Comparison of ENCODE assay signal across 19 cellular contexts in genomic region chr17:73348018-73348823, GRCh38. TPM values are rescaled to one million over a fixed set of nuclear protein-coding genes. Genes with fewer than 3 reads are reported as not detected.
A peak's percentile ranks its signal among the peaks of the same experiment; 100 is the strongest.
DNase-seq lines count a peak whose midpoint lies in the region; ATAC-seq and TF ChIP-seq lines count a peak whose summit lies in the region.
"Had no signal": no experiment of that assay in that cellular context is flagged by ENCODE, and none has a peak within 500 bp of the region (broad histone marks: within the 10 kb centered on the region; RNA-seq: fewer than 3 reads in every experiment).

No MANE protein-coding gene starts in this region.

- no peak for TF ChIP-seq POLR2A in uterus (IDR thresholded peaks at IDR 0.05)

- H3K27me3 ChIP-seq in right cardiac atrium (ENCODE audit: control insufficient read depth, insufficient read depth): no peaks in the 10 kb centered on the region
- no peaks in the 10 kb centered on the region for H3K27me3 ChIP-seq in heart right ventricle
- H3K27me3 ChIP-seq in osteoblast (ENCODE audit: insufficient read depth, low read length): peaks cover 2% of the 10 kb centered on the region
- no peaks in the 10 kb centered on the region for H3K27me3 ChIP-seq in uterus

- H4K20me1 ChIP-seq in osteoblast (ENCODE audit: insufficient read depth, low read length): no peaks in the 10 kb centered on the region

- no peak overlapping the region for H3K4me3 ChIP-seq in right cardiac atrium (ENCODE audit: low read length)
- no peak overlapping the region for H3K4me3 ChIP-seq in heart right ventricle
- H3K4me3 ChIP-seq in osteoblast (ENCODE audit: insufficient read depth, low read length): no peak overlapping the region
- H3K4me3 ChIP-seq in uterus: no peak overlapping the region

- no peak overlapping the region for H3K27ac ChIP-seq in right cardiac atrium (ENCODE audit: low read length)
- H3K27ac ChIP-seq in heart right ventricle: peak overlapping the region in 1 of 10 donors; percentile 35
- no peak overlapping the region for H3K27ac ChIP-seq in osteoblast (ENCODE audit: low read depth, low read length)
- peak overlapping the region; percentile 78 to 80 for H3K27ac ChIP-seq in uterus

- peak; percentile 3 to 15 for ATAC-seq in right cardiac atrium
- ATAC-seq in heart right ventricle: no peak
- no peak for ATAC-seq in GM19023 (IDR thresholded peaks at IDR 0.05; ENCODE audit: unreplicated experiment)
- ATAC-seq: left lobe of liver; stimulated activated memory B cell treated with anti-CD40 and anti-IgM and Interleukin-4, amounts not matched to agents 10 μg/mL and 1 μg/mL and 100 μg/mL, for 72 hours had no signal

- H3K27me3 Mint-ChIP-seq in glutamatergic neuron (ENCODE audit: unreplicated experiment): peaks cover 16% of the 10 kb centered on the region
- H3K27me3 Mint-ChIP-seq in activated CD4-positive, alpha-beta T cell treated with anti-CD3 and anti-CD28 coated beads, Interleukin-2, amount 10 ng/mL, durations not matched to agents 7 days and 5 days: no peaks in the 10 kb centered on the region
- H3K27me3 Mint-ChIP-seq: activated naive CD4-positive, alpha-beta T cell treated with anti-CD3 and anti-CD28 coated beads, Interleukin-2, amount 50 U/mL, for 24 hours; stimulated activated memory B cell treated with anti-CD40 and anti-IgM and Interleukin-4, amounts not matched to agents 10 μg/mL and 1 μg/mL and 100 μg/mL, for 72 hours had no signal

- TF ChIP-seq CTCF in heart right ventricle (IDR thresholded peaks at IDR 0.05) (no peak), glutamatergic neuron (IDR thresholded peaks at IDR 0.05; ENCODE audit: partially characterized antibody, unreplicated experiment) (no peak), osteoblast (IDR thresholded peaks at IDR 0.05; ENCODE audit: extremely low read depth, low read depth, low read length) (no peak), uterus (IDR thresholded peaks at IDR 0.05) (no peak)

- intact Hi-C loops in right cardiac atrium (cut with DNase I): no loop called here
- intact Hi-C loops in heart right ventricle (cut with DNase I): no loop called here
- intact Hi-C loops in uterus (cut with DNase I; ENCODE audit: low total_unique reads): no loop called here

- POLR2A ChIA-PET in activated CD4-positive, alpha-beta T cell treated with anti-CD3 and anti-CD28 coated beads, Interleukin-2, amount 10 ng/mL, durations not matched to agents 7 days and 5 days (lab: Charles Lee): no interaction called here

- DNase-seq in right cardiac atrium (peak in 1 of 3 donors; percentile 37), heart right ventricle (no peak), glutamatergic neuron (no peak), osteoblast (ENCODE audit: insufficient read length, low spot score, missing footprints) (peak; percentile 64), uterus (no peak)
- no peak for DNase-seq in effector CD4-positive, alpha-beta T cell
- DNase-seq in activated CD4-positive, alpha-beta T cell treated with anti-CD3 and anti-CD28 coated beads, Interleukin-2, amount 10 ng/mL, durations not matched to agents 7 days and 5 days: no peak
- DNase-seq: activated CD4-positive, alpha-beta T cell treated with anti-CD3 and anti-CD28 coated beads, Interleukin-2, amount 50 U/mL, for 48 hours; activated T-cell treated with anti-CD3 and anti-CD28 coated beads, Interleukin-2, amount 50 U/mL, for 1 hour; GOT3; NCI-H1417; NCI-H2171; SK-N-SH; stimulated activated CD4-positive, alpha-beta T cell treated with anti-CD3 and anti-CD28 coated beads, Interleukin-12 subunit alpha, Interleukin-12 subunit beta, amount 100 ng/mL, for 4 hours had no signal

- no peaks in the 10 kb centered on the region for H3K4me1 ChIP-seq in right cardiac atrium (ENCODE audit: control insufficient read depth, insufficient read depth, low read length)
- H3K4me1 ChIP-seq in heart right ventricle: peaks cover 0 to 27% (median 7%) of the 10 kb centered on the region in 9 donors
- H3K4me1 ChIP-seq in osteoblast (ENCODE audit: insufficient read depth, low read length): peaks cover 4% of the 10 kb centered on the region
- H3K4me1 ChIP-seq in uterus: peaks cover 8 to 13% of the 10 kb centered on the region in 2 donors

- CTCF ChIA-PET in activated CD4-positive, alpha-beta T cell treated with anti-CD3 and anti-CD28 coated beads, Interleukin-2, amount 10 ng/mL, durations not matched to agents 7 days and 5 days (lab: Charles Lee): interaction anchor here (0.7 to 1.5 kb wide), 3 partner anchors 21 to 93 kb away, joined by 3 read pairs; no protein-coding TSS in a partner anchor

- peaks cover 24% of the 10 kb centered on the region for H3K4me1 Mint-ChIP-seq in glutamatergic neuron (ENCODE audit: low read depth, unreplicated experiment)
- no peaks in the 10 kb centered on the region for H3K4me1 Mint-ChIP-seq in activated CD4-positive, alpha-beta T cell treated with anti-CD3 and anti-CD28 coated beads, Interleukin-2, amount 10 ng/mL, durations not matched to agents 7 days and 5 days
- H3K4me1 Mint-ChIP-seq: activated naive CD4-positive, alpha-beta T cell treated with anti-CD3 and anti-CD28 coated beads, Interleukin-2, amount 50 U/mL, for 24 hours; CD14-positive monocyte; stimulated activated memory B cell treated with anti-CD40 and anti-IgM and Interleukin-4, amounts not matched to agents 10 μg/mL and 1 μg/mL and 100 μg/mL, for 72 hours had no signal

- 77% methylated on average over 19 of the region's 19 CpGs for WGBS in right cardiac atrium
- WGBS in heart right ventricle, 2 donors: 86 to 91% methylated on average over 19 of the region's 19 CpGs

- H3K36me3 ChIP-seq in heart right ventricle (no peaks in the 10 kb centered on the region), osteoblast (ENCODE audit: insufficient read depth, low read length) (no peaks in the 10 kb centered on the region), uterus (no peaks in the 10 kb centered on the region)

- H3K27ac Mint-ChIP-seq in glutamatergic neuron (ENCODE audit: unreplicated experiment): peak overlapping the region; percentile 66
- H3K27ac Mint-ChIP-seq in activated CD4-positive, alpha-beta T cell treated with anti-CD3 and anti-CD28 coated beads, Interleukin-2, amount 10 ng/mL, durations not matched to agents 7 days and 5 days: no peak overlapping the region
- H3K27ac Mint-ChIP-seq: activated naive CD4-positive, alpha-beta T cell treated with anti-CD3 and anti-CD28 coated beads, Interleukin-2, amount 50 U/mL, for 24 hours; CD14-positive monocyte; stimulated activated memory B cell treated with anti-CD40 and anti-IgM and Interleukin-4, amounts not matched to agents 10 μg/mL and 1 μg/mL and 100 μg/mL, for 72 hours had no signal

- H3K9me3 ChIP-seq in right cardiac atrium (ENCODE audit: control insufficient read depth, low read length) (no peaks in the 10 kb centered on the region), heart right ventricle (no peaks in the 10 kb centered on the region), osteoblast (ENCODE audit: low read depth, low read length) (no peaks in the 10 kb centered on the region), uterus (no peaks in the 10 kb centered on the region)
- H3K9me3 ChIP-seq: SK-N-SH had no signal

- H3K79me2 ChIP-seq in osteoblast (ENCODE audit: insufficient read depth, low read length): no peaks in the 10 kb centered on the region

- peak overlapping the region; percentile 1 for H2AFZ ChIP-seq in osteoblast (ENCODE audit: low read length)

- H3K4me3 Mint-ChIP-seq in glutamatergic neuron (ENCODE audit: unreplicated experiment): no peak overlapping the region
- H3K4me3 Mint-ChIP-seq in activated CD4-positive, alpha-beta T cell treated with anti-CD3 and anti-CD28 coated beads, Interleukin-2, amount 10 ng/mL, durations not matched to agents 7 days and 5 days: no peak overlapping the region
- H3K4me3 Mint-ChIP-seq: activated naive CD4-positive, alpha-beta T cell treated with anti-CD3 and anti-CD28 coated beads, Interleukin-2, amount 50 U/mL, for 24 hours; CD14-positive monocyte; stimulated activated memory B cell treated with anti-CD40 and anti-IgM and Interleukin-4, amounts not matched to agents 10 μg/mL and 1 μg/mL and 100 μg/mL, for 72 hours had no signal

- no peaks in the 10 kb centered on the region for H3K36me3 Mint-ChIP-seq in glutamatergic neuron (ENCODE audit: unreplicated experiment)
- H3K36me3 Mint-ChIP-seq in activated CD4-positive, alpha-beta T cell treated with anti-CD3 and anti-CD28 coated beads, Interleukin-2, amount 10 ng/mL, durations not matched to agents 7 days and 5 days (ENCODE audit: low read depth): no peaks in the 10 kb centered on the region
- H3K36me3 Mint-ChIP-seq: activated naive CD4-positive, alpha-beta T cell treated with anti-CD3 and anti-CD28 coated beads, Interleukin-2, amount 50 U/mL, for 24 hours; CD14-positive monocyte had no signal

- H3K4me2 ChIP-seq in osteoblast (ENCODE audit: insufficient read depth, low read length): no peak overlapping the region
- H3K4me2 ChIP-seq: SK-N-SH had no signal

- peaks cover 14% of the 10 kb centered on the region for H3K9me3 Mint-ChIP-seq in glutamatergic neuron (ENCODE audit: unreplicated experiment)
- H3K9me3 Mint-ChIP-seq in activated CD4-positive, alpha-beta T cell treated with anti-CD3 and anti-CD28 coated beads, Interleukin-2, amount 10 ng/mL, durations not matched to agents 7 days and 5 days: no peaks in the 10 kb centered on the region
- H3K9me3 Mint-ChIP-seq: activated naive CD4-positive, alpha-beta T cell treated with anti-CD3 and anti-CD28 coated beads, Interleukin-2, amount 50 U/mL, for 24 hours; stimulated activated memory B cell treated with anti-CD40 and anti-IgM and Interleukin-4, amounts not matched to agents 10 μg/mL and 1 μg/mL and 100 μg/mL, for 72 hours had no signal

RNA-seq across cellular contexts. Expression of gene CDC42EP4, which starts 36.4 kb away (rescaled TPM):
- total RNA-seq in right cardiac atrium (10 to 100 TPM; 28.1 to 47.1 (median 38.4) TPM), heart right ventricle (10 to 100 TPM; 22.0 to 87.6 (median 32.1) TPM), glutamatergic neuron (ENCODE audit: unreplicated experiment) (124 TPM), osteoblast (13.8 and 16.3 TPM in 2 replicates), uterus (100 to 1,000 TPM in 1 of 4 donors, 10 to 100 TPM in 3; 26.6 to 131 (median 70.7) TPM)
- polyA plus RNA-seq in right cardiac atrium (31.9 TPM), heart right ventricle (10 to 100 TPM; 18.6 to 32.8 TPM)
- total RNA-seq in activated CD4-positive, alpha-beta T cell treated with anti-CD3 and anti-CD28 coated beads, Interleukin-2, amount 10 ng/mL, durations not matched to agents 7 days and 5 days: 1 to 10 TPM; 1.7 to 2.1 TPM

Comparison
In these comparisons a context has a peak if more than half of its experiments do, and no peak if none do; other contexts are left out.
1. ATAC-seq: peak in right cardiac atrium (2 of 2); none in heart right ventricle (0 of 8) and GM19023 (single experiment).
2. H3K27ac ChIP-seq: peak in uterus (2 of 2); none in right cardiac atrium (single experiment) and osteoblast (single experiment).